In genomic region chr2:24576146-24576545, GRCh38 we compare ENCODE assay signal across 28 cellular contexts.
DNase-seq lines count a peak whose midpoint lies in the region; ATAC-seq, FAIRE-seq and TF ChIP-seq lines count a peak whose summit lies in the region.
"Had no signal": no experiment of that assay in that cellular context is flagged by ENCODE, and none has a peak within 500 bp of the region (broad histone marks: within the 10 kb centered on the region; RNA-seq: fewer than 3 reads in every experiment).

No MANE protein-coding gene starts in this region.

- peak; percentile 73 for FAIRE-seq in GM12892 (lab: Jason Lieb, UNC)

- intact Hi-C loops in activated CD8-positive, alpha-beta T cell treated with anti-CD3 and anti-CD28 coated beads for 36 hours (cut with micrococcal nuclease) = loop anchor here (5.0 to 10.0 kb wide), 2 partner anchors 69 to 219 kb away; partner anchors contain the start of genes CENPO and PTRHD1

- CTCF ChIA-PET in activated CD8-positive, alpha-beta T cell treated with anti-CD3 and anti-CD28 coated beads for 36 hours (lab: Charles Lee) = no interaction called here

- peaks cover 35 to 82% (median 69%) of the 10 kb centered on the region in 4 donors for H3K4me1 Mint-ChIP-seq in CD4-positive, CD25-positive, alpha-beta regulatory T cell
- H3K4me1 Mint-ChIP-seq in activated CD8-positive, alpha-beta T cell treated with anti-CD3 and anti-CD28 coated beads for 36 hours (ENCODE audit: low read depth) = peaks cover 79% of the 10 kb centered on the region
- peaks cover 73% of the 10 kb centered on the region for H3K4me1 Mint-ChIP-seq in central memory CD8-positive, alpha-beta T cell

- no peaks in the 10 kb centered on the region for H3K36me3 ChIP-seq in CD4-positive, CD25-positive, alpha-beta regulatory T cell (ENCODE audit: control insufficient read depth, insufficient read depth, low read length)
- H3K36me3 ChIP-seq: cardiac muscle cell, heart left ventricle, lower lobe of right lung, SJSA1, suprapubic skin, upper lobe of right lung had no signal

- ATAC-seq in CD4-positive, CD25-positive, alpha-beta regulatory T cell (ENCODE audit: low read depth in 2 of 2) = no peak
- peak; percentile 50 for ATAC-seq in activated CD8-positive, alpha-beta T cell treated with anti-CD3 and anti-CD28 coated beads for 36 hours
- ATAC-seq in central memory CD8-positive, alpha-beta T cell (replicated peaks; ENCODE audit: extremely low read depth, poor library complexity, severe bottlenecking) = no peak
- ATAC-seq in GM18909 (IDR thresholded peaks at IDR 0.05; ENCODE audit: poor library complexity, unreplicated experiment) = no peak
- ATAC-seq: heart left ventricle, lower lobe of right lung, mucosa of descending colon, upper lobe of right lung had no signal

- no peaks in the 10 kb centered on the region for H3K9me3 Mint-ChIP-seq in CD4-positive, CD25-positive, alpha-beta regulatory T cell
- no peaks in the 10 kb centered on the region for H3K9me3 Mint-ChIP-seq in activated CD8-positive, alpha-beta T cell treated with anti-CD3 and anti-CD28 coated beads for 36 hours
- no peaks in the 10 kb centered on the region for H3K9me3 Mint-ChIP-seq in central memory CD8-positive, alpha-beta T cell

- H3K27me3 ChIP-seq in CD4-positive, CD25-positive, alpha-beta regulatory T cell (ENCODE audit: control insufficient read depth, insufficient read depth, low read length) = no peaks in the 10 kb centered on the region
- H3K27me3 ChIP-seq: BLaER1 treated with 17β-estradiol and CSF1 and Interleukin-3, amounts not matched to agents 10 nM and 100 nM; cardiac muscle cell; heart left ventricle; SJSA1; suprapubic skin; upper lobe of right lung had no signal

- peak overlapping the region; percentile 76 for H3K4me3 ChIP-seq in CD4-positive, CD25-positive, alpha-beta regulatory T cell (ENCODE audit: low read depth, low read length)
- H3K4me3 ChIP-seq: BLaER1 treated with 17β-estradiol and CSF1 and Interleukin-3, amounts not matched to agents 10 nM and 100 nM; cardiac muscle cell; coronary artery; heart left ventricle; lower lobe of right lung; mucosa of descending colon; SJSA1; suprapubic skin; upper lobe of right lung had no signal

- H3K36me3 Mint-ChIP-seq in CD4-positive, CD25-positive, alpha-beta regulatory T cell = peaks cover 5% of the 10 kb centered on the region
- H3K36me3 Mint-ChIP-seq in activated CD8-positive, alpha-beta T cell treated with anti-CD3 and anti-CD28 coated beads for 36 hours (ENCODE audit: low read depth) = peaks cover 18% of the 10 kb centered on the region
- H3K36me3 Mint-ChIP-seq in central memory CD8-positive, alpha-beta T cell (ENCODE audit: insufficient read depth) = no peaks in the 10 kb centered on the region

- H3K27ac Mint-ChIP-seq in CD4-positive, CD25-positive, alpha-beta regulatory T cell = peak overlapping the region in 1 of 3 donors; percentile 70
- H3K27ac Mint-ChIP-seq in activated CD8-positive, alpha-beta T cell treated with anti-CD3 and anti-CD28 coated beads for 36 hours = peak overlapping the region; percentile 82
- peak overlapping the region; percentile 26 for H3K27ac Mint-ChIP-seq in central memory CD8-positive, alpha-beta T cell (ENCODE audit: low read depth)
- H3K27ac Mint-ChIP-seq: nephron progenitor cell had no signal

- DNase-seq in CD4-positive, CD25-positive, alpha-beta regulatory T cell = peak in 1 of 3 donors; percentile 36
- DNase-seq in GM12892 (ENCODE audit: insufficient read length) (no peak), germinal center (ENCODE audit: low spot score) (no peak), DMS153 (lab: John Stamatoyannopoulos, UW) (no peak)
- DNase-seq in activated CD8-positive, alpha-beta T cell treated with anti-CD3 and anti-CD28 coated beads for 36 hours = peak; percentile 19
- no peak for DNase-seq in central memory CD8-positive, alpha-beta T cell (ENCODE audit: low spot score in 2 of 2)
- DNase-seq: activated effector memory CD4-positive, alpha-beta T cell treated with anti-CD3 and anti-CD28 coated beads, Interleukin-2, amount 50 U/mL, for 16 hours; aorta; DMS79 treated with DMSO at 0.1 percent for 48 hours; effector memory CD4-positive, alpha-beta T cell; erythroblast; GF-D8; heart left ventricle; lower lobe of right lung; mucosa of descending colon; NCI-H1417; NCI-H2029 treated with DMSO at 0.1 percent for 48 hours; NCI-H69; nephron progenitor cell; retina; upper lobe of right lung had no signal

- peak overlapping the region in 1 of 4 donors; percentile 45 for H3K4me3 Mint-ChIP-seq in CD4-positive, CD25-positive, alpha-beta regulatory T cell
- H3K4me3 Mint-ChIP-seq in activated CD8-positive, alpha-beta T cell treated with anti-CD3 and anti-CD28 coated beads for 36 hours = peak overlapping the region; percentile 15
- peak overlapping the region; percentile 6 for H3K4me3 Mint-ChIP-seq in central memory CD8-positive, alpha-beta T cell
- H3K4me3 Mint-ChIP-seq: nephron progenitor cell had no signal

- H3K4me1 ChIP-seq in CD4-positive, CD25-positive, alpha-beta regulatory T cell (ENCODE audit: control insufficient read depth, insufficient read depth, low read length, poor library complexity, severe bottlenecking) = peaks cover 61% of the 10 kb centered on the region
- H3K4me1 ChIP-seq: SJSA1, upper lobe of right lung had no signal

- TF ChIP-seq POLR2A in GM12892 (IDR thresholded peaks at IDR 0.05; ENCODE audit: low read depth, low read length) = no peak

- H3K9me3 ChIP-seq in CD4-positive, CD25-positive, alpha-beta regulatory T cell (ENCODE audit: control insufficient read depth in 2 of 2, low read length in 2 of 2) = no peaks in the 10 kb centered on the region
- H3K9me3 ChIP-seq: heart left ventricle, lower lobe of right lung, mucosa of descending colon, SJSA1, suprapubic skin, upper lobe of right lung had no signal

- TF ChIP-seq CTCF in activated CD8-positive, alpha-beta T cell treated with anti-CD3 and anti-CD28 coated beads for 36 hours (IDR thresholded peaks at IDR 0.05) = no peak

- H3K27ac ChIP-seq in CD4-positive, CD25-positive, alpha-beta regulatory T cell (ENCODE audit: insufficient read depth, low read length, poor library complexity, severe bottlenecking) = peak overlapping the region; percentile 48
- H3K27ac ChIP-seq: BLaER1 treated with 17β-estradiol and CSF1 and Interleukin-3, amounts not matched to agents 10 nM and 100 nM; cardiac muscle cell; coronary artery; heart left ventricle; KMS-11; lower lobe of right lung; SJSA1; suprapubic skin; upper lobe of right lung had no signal

- POLR2A ChIA-PET in activated CD8-positive, alpha-beta T cell treated with anti-CD3 and anti-CD28 coated beads for 36 hours (lab: Charles Lee) = interaction anchor here (1.2 kb wide), 1 partner anchor 55 kb away, joined by 3 read pairs; no protein-coding TSS in a partner anchor

- H3K27me3 Mint-ChIP-seq in CD4-positive, CD25-positive, alpha-beta regulatory T cell = no peaks in the 10 kb centered on the region
- H3K27me3 Mint-ChIP-seq in activated CD8-positive, alpha-beta T cell treated with anti-CD3 and anti-CD28 coated beads for 36 hours = no peaks in the 10 kb centered on the region
- H3K27me3 Mint-ChIP-seq in central memory CD8-positive, alpha-beta T cell = no peaks in the 10 kb centered on the region
